8 cellular contexts compared by ENCODE assay signal in the genomic region with DNA sequence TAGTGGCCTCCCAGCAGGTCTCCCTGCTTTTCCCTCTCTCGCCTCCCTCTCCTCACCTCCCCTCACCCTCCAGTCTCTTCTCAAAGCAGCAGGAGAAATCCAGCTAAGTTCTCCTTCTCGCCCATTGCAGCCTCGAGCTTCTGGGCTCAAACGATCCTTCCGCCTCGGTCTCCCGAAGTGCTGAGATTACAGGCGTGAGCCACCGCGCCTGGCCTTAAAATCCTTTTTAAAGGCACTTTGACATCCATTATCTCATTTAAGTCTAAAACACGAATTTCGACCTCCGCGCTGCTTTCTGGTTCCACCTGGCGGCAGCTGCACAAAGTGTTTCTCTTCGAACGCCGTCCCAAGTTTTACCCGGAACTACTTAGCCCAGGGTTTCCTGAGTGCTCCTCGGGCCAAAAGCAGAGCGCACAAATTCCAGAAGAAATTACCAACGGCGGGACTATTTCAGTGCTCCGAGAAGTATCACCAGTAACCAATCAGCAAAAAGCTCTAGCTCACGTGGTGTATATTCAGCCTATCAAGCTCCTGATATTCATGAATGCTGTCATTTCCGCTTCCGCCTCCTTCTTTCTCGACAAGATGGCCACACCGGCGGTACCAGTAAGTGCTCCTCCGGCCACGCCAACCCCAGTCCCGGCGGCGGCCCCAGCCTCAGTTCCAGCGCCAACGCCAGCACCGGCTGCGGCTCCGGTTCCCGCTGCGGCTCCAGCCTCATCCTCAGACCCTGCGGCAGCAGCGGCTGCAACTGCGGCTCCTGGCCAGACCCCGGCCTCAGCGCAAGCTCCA. TPM values are rescaled to one million over a fixed set of nuclear protein-coding genes. Genes with fewer than 3 reads are reported as not detected.
DNase-seq lines count a peak whose midpoint lies in the region; ATAC-seq lines count a peak whose summit lies in the region.

A gene with protein sequence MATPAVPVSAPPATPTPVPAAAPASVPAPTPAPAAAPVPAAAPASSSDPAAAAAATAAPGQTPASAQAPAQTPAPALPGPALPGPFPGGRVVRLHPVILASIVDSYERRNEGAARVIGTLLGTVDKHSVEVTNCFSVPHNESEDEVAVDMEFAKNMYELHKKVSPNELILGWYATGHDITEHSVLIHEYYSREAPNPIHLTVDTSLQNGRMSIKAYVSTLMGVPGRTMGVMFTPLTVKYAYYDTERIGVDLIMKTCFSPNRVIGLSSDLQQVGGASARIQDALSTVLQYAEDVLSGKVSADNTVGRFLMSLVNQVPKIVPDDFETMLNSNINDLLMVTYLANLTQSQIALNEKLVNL (plus strand): TSS at position 570 of the 792 bp plus-strand sequence. CDS start 16 bp downstream, at position 586.

- ATAC-seq in GM21360 (IDR thresholded peaks at IDR 0.05; ENCODE audit: unreplicated experiment), result peak; percentile 96
- ATAC-seq in effector memory CD8-positive, alpha-beta T cell (replicated peaks), result peak; percentile 96

- H3K9me3 Mint-ChIP-seq in effector memory CD8-positive, alpha-beta T cell, result no peaks in the 10 kb centered on the region

- peak within 1 kb of the TSS; percentile 97 to 99 for H3K27ac Mint-ChIP-seq in effector memory CD8-positive, alpha-beta T cell

- CTCF ChIA-PET in activated CD8-positive, alpha-beta memory T cell treated with anti-CD3 and anti-CD28 coated beads for 36 hours (lab: Charles Lee), result interaction anchor here (1.0 to 2.1 kb wide), 5 partner anchors 9 to 105 kb away, joined by 3 to 29 read pairs (median 4); no protein-coding TSS in a partner anchor

- peak within 1 kb of the TSS; percentile 91 for H3K4me3 Mint-ChIP-seq in effector memory CD8-positive, alpha-beta T cell

- peaks cover 41 to 45% of the 10 kb centered on the region in 2 donors for H3K4me1 Mint-ChIP-seq in effector memory CD8-positive, alpha-beta T cell (ENCODE audit: low read depth in 2 of 2)

- DNase-seq in COLO829 (ENCODE audit: low spot score), result peak; percentile 97
- peak; percentile 98 for DNase-seq in HT1080 (ENCODE audit: low read depth)
- peak; percentile 96 to 98 for DNase-seq in NOMO-1 (lab: John Stamatoyannopoulos, UW; ENCODE audit: unreplicated experiment in 2 of 2)
- DNase-seq in effector memory CD8-positive, alpha-beta T cell, result peak; percentile 92 to 96 (median 93)
- DNase-seq in medulla oblongata (ENCODE audit: extremely low spot score), result peak; percentile 100
- peak; percentile 83 for DNase-seq in stimulated activated CD8-positive, alpha-beta memory T cell treated with anti-CD3 and anti-CD28 coated beads, Interleukin-12 subunit alpha, Interleukin-12 subunit beta, amount 100 ng/mL, for 1 hour (ENCODE audit: low read depth)

- peaks cover 22% of the 10 kb centered on the region for H3K36me3 Mint-ChIP-seq in effector memory CD8-positive, alpha-beta T cell (ENCODE audit: insufficient read depth)

- H3K27me3 Mint-ChIP-seq in effector memory CD8-positive, alpha-beta T cell, result no peaks in the 10 kb centered on the region

- POLR2A ChIA-PET in activated CD8-positive, alpha-beta memory T cell treated with anti-CD3 and anti-CD28 coated beads for 36 hours (lab: Charles Lee), result interaction anchor here (0.5 to 1.0 kb wide), 3 partner anchors 10 to 94 kb away, joined by 3 to 4 read pairs (median 4); no protein-coding TSS in a partner anchor

RNA-seq across cellular contexts. Expression of the gene that starts here (rescaled TPM):
- total RNA-seq in HT1080 (2014; rRNA removed; shearing (Covaris generic)), result 399 and 560 TPM in 2 replicates
- 517 and 750 TPM in 2 replicates for polyA plus RNA-seq in HT1080 (2015; cell fraction: cytosol; rRNA removed)
- 297 and 397 TPM in 2 replicates for polyA plus RNA-seq in HT1080 (2015; cell fraction: nucleus; rRNA removed)
- 100 to 1,000 TPM; 290 to 291 TPM for total RNA-seq in activated CD8-positive, alpha-beta memory T cell treated with anti-CD3 and anti-CD28 coated beads for 36 hours

Comparison
In these comparisons a context has a peak if more than half of its experiments do, and no peak if none do; other contexts are left out.
1. Peak in every context shown above with its lines: DNase-seq and ATAC-seq.